8 cellular contexts compared by ENCODE assay signal in the genomic region with DNA sequence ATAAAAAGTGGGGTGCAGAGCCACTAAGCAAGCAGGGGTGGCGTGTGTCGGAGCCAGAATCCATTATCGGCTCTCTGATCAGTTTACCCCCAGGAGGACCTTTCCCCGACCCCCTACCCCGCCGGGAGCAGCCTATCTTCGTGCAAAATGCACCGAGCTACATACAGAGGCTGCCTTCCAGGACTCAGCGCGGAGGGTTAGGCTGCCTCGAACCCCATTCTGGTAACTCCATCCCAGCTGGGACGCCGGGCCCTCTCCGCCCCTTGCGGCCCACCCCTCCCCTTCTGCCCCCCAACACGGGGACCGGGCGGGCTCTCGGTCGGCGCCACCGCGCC. TPM values are rescaled to one million over a fixed set of nuclear protein-coding genes. Genes with fewer than 3 reads are reported as not detected.
DNase-seq lines count a peak whose midpoint lies in the region; ATAC-seq, FAIRE-seq and TF ChIP-seq lines count a peak whose summit lies in the region.

No MANE protein-coding gene starts in this region.

- TF ChIP-seq CTCF in BE2C (IDR thresholded peaks at IDR 0.05; ENCODE audit: low read depth, low read length) (no peak), MM.1S (IDR thresholded peaks at IDR 0.05; ENCODE audit: low read length) (no peak), nephron (IDR thresholded peaks at IDR 0.05; ENCODE audit: unreplicated experiment in 3 of 3) (no peak), D721Med (IDR thresholded peaks at IDR 0.05; ENCODE audit: insufficient read depth, missing control alignments) (no peak)

- H3K4me2 ChIP-seq in MM.1S (ENCODE audit: low read depth, low read length), result peak overlapping the region; percentile 83

- FAIRE-seq in D721Med (lab: Jason Lieb, UNC), result no peak

- H3K4me1 Mint-ChIP-seq in nephron, result peaks cover 17% of the 10 kb centered on the region

- no peak for ATAC-seq in HG02610 (IDR thresholded peaks at IDR 0.05; ENCODE audit: unreplicated experiment)

- H3K27ac Mint-ChIP-seq in nephron, result no peak overlapping the region

- DNase-seq in BE2C, result no peak
- no peak for DNase-seq in MM.1S
- DNase-seq in effector memory CD4-positive, alpha-beta T cell, result no peak
- DNase-seq in D721Med (ENCODE audit: insufficient read length, low spot score), result no peak
- no peak for DNase-seq in NCI-H774 (lab: John Stamatoyannopoulos, UW)
- DNase-seq in NCI-H2029 (lab: John Stamatoyannopoulos, UW), result no peak

- H3K9me2 ChIP-seq in MM.1S (replicated peaks; ENCODE audit: insufficient read depth, low read length), result no peaks in the 10 kb centered on the region

- H3K4me1 ChIP-seq in BE2C (no peaks in the 10 kb centered on the region), MM.1S (ENCODE audit: low read length) (no peaks in the 10 kb centered on the region)
- peaks cover 15% of the 10 kb centered on the region for H3K4me1 ChIP-seq in effector memory CD4-positive, alpha-beta T cell (ENCODE audit: control insufficient read depth, insufficient read depth, low read length, poor library complexity, severe bottlenecking)

- no peaks in the 10 kb centered on the region for H3K79me2 ChIP-seq in MM.1S (ENCODE audit: low read length)

- H3F3A ChIP-seq in MM.1S (ENCODE audit: insufficient read depth, low read length), result no peaks in the 10 kb centered on the region

- H3K27ac ChIP-seq in MM.1S (ENCODE audit: low read length), result no peak overlapping the region
- H3K27ac ChIP-seq in effector memory CD4-positive, alpha-beta T cell (ENCODE audit: insufficient read depth, low read length, poor library complexity, severe bottlenecking), result no peak overlapping the region

- H3K9me3 ChIP-seq in BE2C (no peaks in the 10 kb centered on the region), MM.1S (replicated peaks; ENCODE audit: insufficient read depth, low read length) (no peaks in the 10 kb centered on the region)
- no peaks in the 10 kb centered on the region for H3K9me3 ChIP-seq in effector memory CD4-positive, alpha-beta T cell (ENCODE audit: control insufficient read depth, low read length)

- H3K36me3 Mint-ChIP-seq in nephron (ENCODE audit: low read depth), result no peaks in the 10 kb centered on the region

- H3K4me3 Mint-ChIP-seq in nephron, result peak overlapping the region; percentile 80 to 94 (median 81)

- H3K36me3 ChIP-seq in BE2C, result no peaks in the 10 kb centered on the region
- H3K36me3 ChIP-seq in MM.1S (replicated peaks; ENCODE audit: insufficient read depth, low read length), result no peaks in the 10 kb centered on the region
- H3K36me3 ChIP-seq in effector memory CD4-positive, alpha-beta T cell (ENCODE audit: control insufficient read depth, insufficient read depth, low read length), result no peaks in the 10 kb centered on the region

- peak overlapping the region; percentile 56; the same call in 1 of the 2 replicates for H2AFZ ChIP-seq in MM.1S (ENCODE audit: low read length)

- H3K27me3 ChIP-seq in BE2C, result peaks cover 32% of the 10 kb centered on the region
- H3K27me3 ChIP-seq in MM.1S (replicated peaks; ENCODE audit: insufficient read depth, low read length), result no peaks in the 10 kb centered on the region
- no peaks in the 10 kb centered on the region for H3K27me3 ChIP-seq in effector memory CD4-positive, alpha-beta T cell (replicated peaks; ENCODE audit: control insufficient read depth, insufficient read depth, low read length, poor library complexity, severe bottlenecking)

- peaks cover 62% of the 10 kb centered on the region for H3K27me3 Mint-ChIP-seq in nephron (ENCODE audit: low read depth)

- no peaks in the 10 kb centered on the region for H4K20me1 ChIP-seq in MM.1S (ENCODE audit: insufficient read depth, low read length)

- H3K9ac ChIP-seq in MM.1S (ENCODE audit: low read length), result peak overlapping the region; percentile 28; the same call in 1 of the 2 replicates

- no peaks in the 10 kb centered on the region for H3K9me3 Mint-ChIP-seq in nephron

- H3K4me3 ChIP-seq in BE2C (ENCODE audit: low read depth, low read length) (peak overlapping the region; percentile 59), MM.1S (ENCODE audit: low read length) (peak overlapping the region; percentile 65)
- peak overlapping the region; percentile 88 for H3K4me3 ChIP-seq in effector memory CD4-positive, alpha-beta T cell (ENCODE audit: insufficient read depth, low read depth, low read length, poor library complexity, severe bottlenecking)

RNA-seq across cellular contexts. Expression of a gene that starts 12.2 kb away (rescaled TPM):
- 0.28 TPM for polyA plus RNA-seq in BE2C (2012; ENCODE audit: insufficient read depth, insufficient read length, low read depth)
